1 cellular context compared by ENCODE assay signal in genomic region chr3:14774431-14774830, GRCh38.
A peak's percentile ranks its signal among the peaks of the same experiment; 100 is the strongest.
TF ChIP-seq lines count a peak whose summit lies in the region.

No MANE protein-coding gene starts in this region.

TF ChIP-seq in H1, 55 proteins besides CTCF, POLR2A, EP300 and RAD21:
- no peak for TF ChIP-seq CHD7 (IDR thresholded peaks at IDR 0.05; ENCODE audit: insufficient replicate concordance, low read length)
- no peak for TF ChIP-seq RBBP5 (IDR thresholded peaks at IDR 0.05; ENCODE audit: borderline replicate concordance, low read depth, low read length)
- no peak for TF ChIP-seq SIN3A (conservative IDR thresholded peaks at IDR 0.05 in 1 of 2, IDR thresholded peaks at IDR 0.05 in 1 of 2; ENCODE audit: low read depth in 1 of 2, low read length in 2 of 2)
- TF ChIP-seq KDM1A (IDR thresholded peaks at IDR 0.05; ENCODE audit: borderline replicate concordance, low read length), result no peak
- peak; percentile 42 for TF ChIP-seq MAX (IDR thresholded peaks at IDR 0.05)
